In the genomic region with DNA sequence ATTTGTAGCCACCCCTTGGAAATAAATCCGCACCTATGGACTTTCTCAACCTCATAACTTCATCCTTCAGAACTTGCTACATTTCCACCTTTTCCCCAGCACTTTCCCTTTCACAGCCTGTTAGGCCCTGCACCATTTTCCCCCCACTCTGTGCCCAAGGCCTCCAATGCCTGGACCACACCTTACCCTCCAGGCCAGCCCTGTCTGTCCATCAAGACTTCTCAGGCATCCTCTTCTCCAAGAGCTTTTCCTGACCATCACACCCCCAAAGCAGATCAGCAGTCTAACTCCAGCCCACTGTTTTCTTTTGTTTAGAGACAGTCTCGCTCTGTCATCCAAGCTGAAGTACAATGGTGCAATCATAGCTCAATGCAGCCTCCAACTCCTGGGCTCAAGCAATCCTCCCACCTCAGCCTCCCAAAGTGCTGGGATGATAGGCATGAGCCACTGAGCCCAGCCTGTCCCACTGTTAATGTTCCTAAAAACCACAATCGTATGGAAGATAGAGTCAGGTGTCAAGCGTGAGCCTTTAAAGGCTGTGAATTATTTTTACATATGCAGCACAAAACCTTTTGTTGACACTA, we compare ENCODE assay signal across 1 cellular context.
TF ChIP-seq lines count a peak whose summit lies in the region.

No MANE protein-coding gene starts in this region.

TF ChIP-seq in A549, 52 proteins besides CTCF, POLR2A, EP300 and RAD21:
- TF ChIP-seq, protein P1, sequence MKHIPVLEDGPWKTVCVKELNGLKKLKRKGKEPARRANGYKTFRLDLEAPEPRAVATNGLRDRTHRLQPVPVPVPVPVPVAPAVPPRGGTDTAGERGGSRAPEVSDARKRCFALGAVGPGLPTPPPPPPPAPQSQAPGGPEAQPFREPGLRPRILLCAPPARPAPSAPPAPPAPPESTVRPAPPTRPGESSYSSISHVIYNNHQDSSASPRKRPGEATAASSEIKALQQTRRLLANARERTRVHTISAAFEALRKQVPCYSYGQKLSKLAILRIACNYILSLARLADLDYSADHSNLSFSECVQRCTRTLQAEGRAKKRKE (CRISPR knock-in tag; IDR thresholded peaks at IDR 0.05; ENCODE audit: low read depth), result no peak
- TF ChIP-seq ZFP36 (IDR thresholded peaks at IDR 0.05; ENCODE audit: borderline replicate concordance, partially characterized antibody) (no peak), HDAC2 (IDR thresholded peaks at IDR 0.05) (no peak), CBX8 (IDR thresholded peaks at IDR 0.05) (no peak), RARB (CRISPR knock-in tag; IDR thresholded peaks at IDR 0.05) (no peak), ZSCAN20 (CRISPR knock-in tag; IDR thresholded peaks at IDR 0.05) (no peak), SMC3 (IDR thresholded peaks at IDR 0.05) (no peak), ZNF302 (CRISPR knock-in tag; IDR thresholded peaks at IDR 0.05) (no peak), FOXS1 (CRISPR knock-in tag; IDR thresholded peaks at IDR 0.05) (no peak), NPAS2 (CRISPR knock-in tag; IDR thresholded peaks at IDR 0.05; ENCODE audit: borderline replicate concordance) (no peak), EHMT2 (IDR thresholded peaks at IDR 0.05; ENCODE audit: low read depth) (no peak), RCOR1 (IDR thresholded peaks at IDR 0.05; ENCODE audit: low read depth, low read length) (no peak), NR3C1 (IDR thresholded peaks at IDR 0.05) (no peak), MAZ (IDR thresholded peaks at IDR 0.05; ENCODE audit: borderline replicate concordance, low read depth, low read length) (no peak)
- TF ChIP-seq, protein P2, sequence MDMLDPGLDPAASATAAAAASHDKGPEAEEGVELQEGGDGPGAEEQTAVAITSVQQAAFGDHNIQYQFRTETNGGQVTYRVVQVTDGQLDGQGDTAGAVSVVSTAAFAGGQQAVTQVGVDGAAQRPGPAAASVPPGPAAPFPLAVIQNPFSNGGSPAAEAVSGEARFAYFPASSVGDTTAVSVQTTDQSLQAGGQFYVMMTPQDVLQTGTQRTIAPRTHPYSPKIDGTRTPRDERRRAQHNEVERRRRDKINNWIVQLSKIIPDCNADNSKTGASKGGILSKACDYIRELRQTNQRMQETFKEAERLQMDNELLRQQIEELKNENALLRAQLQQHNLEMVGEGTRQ (IDR thresholded peaks at IDR 0.05), result no peak
- TF ChIP-seq, protein P3, sequence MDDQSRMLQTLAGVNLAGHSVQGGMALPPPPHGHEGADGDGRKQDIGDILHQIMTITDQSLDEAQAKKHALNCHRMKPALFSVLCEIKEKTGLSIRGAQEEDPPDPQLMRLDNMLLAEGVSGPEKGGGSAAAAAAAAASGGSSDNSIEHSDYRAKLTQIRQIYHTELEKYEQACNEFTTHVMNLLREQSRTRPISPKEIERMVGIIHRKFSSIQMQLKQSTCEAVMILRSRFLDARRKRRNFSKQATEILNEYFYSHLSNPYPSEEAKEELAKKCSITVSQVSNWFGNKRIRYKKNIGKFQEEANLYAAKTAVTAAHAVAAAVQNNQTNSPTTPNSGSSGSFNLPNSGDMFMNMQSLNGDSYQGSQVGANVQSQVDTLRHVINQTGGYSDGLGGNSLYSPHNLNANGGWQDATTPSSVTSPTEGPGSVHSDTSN (IDR thresholded peaks at IDR 0.05), result no peak
